Comparison of ENCODE assay signal across 3 cellular contexts in genomic region chr16:19959736-19960135, GRCh38.
TF ChIP-seq lines count a peak whose summit lies in the region.

No MANE protein-coding gene starts in this region.

TF ChIP-seq in WTC11, 78 proteins besides CTCF, POLR2A, EP300 and RAD21 (continues in another document):
- TF ChIP-seq NFATC4 (CRISPR knock-in tag; IDR thresholded peaks at IDR 0.05) = no peak
- no peak for TF ChIP-seq ZBTB21 (CRISPR knock-in tag; IDR thresholded peaks at IDR 0.05; ENCODE audit: borderline replicate concordance)
- no peak for TF ChIP-seq AFF4 (CRISPR knock-in tag; IDR thresholded peaks at IDR 0.05; ENCODE audit: borderline replicate concordance)
- no peak for TF ChIP-seq E2F4 (CRISPR knock-in tag; IDR thresholded peaks at IDR 0.05; ENCODE audit: borderline replicate concordance, low read depth)
- no peak for TF ChIP-seq ARID4B (CRISPR knock-in tag; IDR thresholded peaks at IDR 0.05; ENCODE audit: borderline replicate concordance)

TF ChIP-seq in H1, 55 proteins besides CTCF, POLR2A, EP300 and RAD21:
- TF ChIP-seq TBP (IDR thresholded peaks at IDR 0.05; ENCODE audit: low read depth, low read length) (no peak), ATF2 (IDR thresholded peaks at IDR 0.05; ENCODE audit: low read length) (no peak), KDM1A (IDR thresholded peaks at IDR 0.05; ENCODE audit: borderline replicate concordance, low read length) (no peak), KDM5A (IDR thresholded peaks at IDR 0.05; ENCODE audit: low read length) (no peak), ZNF274 (IDR thresholded peaks at IDR 0.05; ENCODE audit: borderline replicate concordance, extremely low read depth, low read length) (no peak), NANOG (IDR thresholded peaks at IDR 0.05; ENCODE audit: insufficient read depth, low read depth, low read length, poor library complexity, severe bottlenecking) (no peak), CREB1 (IDR thresholded peaks at IDR 0.05) (no peak), CBX8 (IDR thresholded peaks at IDR 0.05; ENCODE audit: borderline replicate concordance, low read depth, low read length) (no peak), SIX5 (IDR thresholded peaks at IDR 0.05; ENCODE audit: low read depth, low read length) (no peak), JUN (IDR thresholded peaks at IDR 0.05; ENCODE audit: low read depth, low read length) (no peak), RNF2 (IDR thresholded peaks at IDR 0.05; ENCODE audit: borderline replicate concordance, low read depth, low read length, missing control alignments, poor library complexity, severe bottlenecking) (no peak), SAP30 (IDR thresholded peaks at IDR 0.05; ENCODE audit: insufficient read depth, insufficient replicate concordance, low read length) (no peak), CTBP2 (IDR thresholded peaks at IDR 0.05; ENCODE audit: borderline replicate concordance, insufficient read depth, insufficient read length, low read length) (no peak), SP2 (IDR thresholded peaks at IDR 0.05; ENCODE audit: low read length) (no peak)

TF ChIP-seq in HepG2, 621 proteins besides CTCF, POLR2A, EP300 and RAD21:
- TF ChIP-seq PAXIP1 (CRISPR knock-in tag; conservative IDR thresholded peaks at IDR 0.05) = no peak
- no peak for TF ChIP-seq EZH2 (conservative IDR thresholded peaks at IDR 0.05; ENCODE audit: low read depth, low read length)
- 0 out of 4 replicates have a peak, but pooled peaks of 1 of the 2 experiments have one; percentile 2 for TF ChIP-seq MAFK (conservative IDR thresholded peaks at IDR 0.05 in 1 of 2, IDR thresholded peaks at IDR 0.05 in 1 of 2; ENCODE audit: low read length in 2 of 2)
- TF ChIP-seq GLI4 (CRISPR knock-in tag; IDR thresholded peaks at IDR 0.05; ENCODE audit: borderline replicate concordance) = no peak
- TF ChIP-seq KDM1A (CRISPR knock-in tag; IDR thresholded peaks at IDR 0.05) = no peak
- TF ChIP-seq GTF2F1 (IDR thresholded peaks at IDR 0.05; ENCODE audit: low read length) = no peak
